ENCODE assay signal across 8 cellular contexts in the genomic region with DNA sequence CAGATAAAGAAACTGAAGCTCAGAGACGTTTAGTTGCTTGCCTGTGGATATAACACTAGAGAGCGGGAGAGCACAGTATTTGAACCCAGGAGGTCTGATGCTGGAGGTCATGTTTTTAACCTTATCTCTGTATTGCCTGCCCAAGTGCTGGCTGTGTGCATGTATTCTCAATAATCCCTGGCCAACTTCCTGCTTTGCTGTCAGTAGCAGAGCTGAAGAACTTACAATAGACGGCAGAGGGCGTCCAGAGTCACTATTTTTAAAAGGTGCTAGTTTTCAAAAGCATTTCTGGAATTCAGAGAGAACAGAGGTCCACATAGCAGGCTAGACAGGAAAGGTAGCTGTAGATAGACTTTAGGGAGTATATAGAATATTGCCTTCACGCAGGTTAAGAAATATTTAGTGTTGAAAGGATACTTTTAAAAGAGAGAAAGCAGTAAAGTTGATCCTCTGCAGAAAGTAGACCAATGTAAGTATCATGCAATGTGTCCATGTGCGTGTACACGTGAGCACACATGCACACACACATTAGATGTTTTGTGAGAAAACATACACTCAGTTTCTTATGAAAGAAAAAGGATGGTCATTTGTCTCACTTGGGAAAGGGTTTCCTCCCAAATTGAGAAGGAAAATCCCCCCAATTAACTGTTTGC. TPM values are rescaled to one million over a fixed set of nuclear protein-coding genes. Genes with fewer than 3 reads are reported as not detected.
DNase-seq lines count a peak whose midpoint lies in the region; ATAC-seq and TF ChIP-seq lines count a peak whose summit lies in the region.

No MANE protein-coding gene starts in this region.

- peak; percentile 80 for DNase-seq in AG10803 (ENCODE audit: low read depth)
- DNase-seq in GM13977 (ENCODE audit: low spot score): peak; percentile 32
- peak; percentile 24 for DNase-seq in NCI-H2107 (lab: John Stamatoyannopoulos, UW)
- peak; percentile 15 for DNase-seq in UCSD-AML1 (lab: John Stamatoyannopoulos, UW; ENCODE audit: unreplicated experiment)
- no peak for DNase-seq in epithelial cell of proximal tubule (ENCODE audit: low read depth)
- DNase-seq in mucosa of gallbladder (ENCODE audit: low spot score): peak; percentile 78
- peak; percentile 79 for DNase-seq in ureter (ENCODE audit: low spot score)

- peak; percentile 71 for ATAC-seq in HG02852 (IDR thresholded peaks at IDR 0.05; ENCODE audit: unreplicated experiment)

- in situ Hi-C loops in GM13977 (cut with MboI; ENCODE audit: low pct_unique_long_range_greater_than_20kb, low sequenced_read_pairs, unreplicated experiment): loop anchor here (25.0 kb wide), 1 partner anchor 446 kb away; the partner anchor contains the start of gene TNPO1

- TF ChIP-seq CTCF in AG10803 (conservative IDR thresholded peaks at IDR 0.05; ENCODE audit: low read length): peak; percentile 90
- TF ChIP-seq CTCF in GM13977 (IDR thresholded peaks at IDR 0.05; ENCODE audit: extremely low read depth, insufficient read depth, missing control alignments): peak; percentile 77
- peak; percentile 81 for TF ChIP-seq CTCF in epithelial cell of proximal tubule (conservative IDR thresholded peaks at IDR 0.05; ENCODE audit: low read depth, low read length)

- H3K4me3 ChIP-seq in AG10803 (ENCODE audit: low read length): no peak overlapping the region
- no peak overlapping the region for H3K4me3 ChIP-seq in epithelial cell of proximal tubule (ENCODE audit: low read depth, low read length)

RNA-seq across cellular contexts. Expression of gene PTCD2, which starts 46.3 kb away (rescaled TPM):
- 5.3 and 6.6 TPM in 2 replicates for total RNA-seq in epithelial cell of proximal tubule
- 7.7 TPM for total RNA-seq in mucosa of gallbladder
- total RNA-seq in ureter: 17.0 TPM

RNA-seq across cellular contexts. Expression of gene MRPS27, which starts 46.4 kb away (rescaled TPM):
- total RNA-seq in epithelial cell of proximal tubule (54.4 and 86.3 TPM in 2 replicates), mucosa of gallbladder (35.3 TPM), ureter (69.0 TPM)
